Comparison of ENCODE assay signal across 16 cellular contexts in genomic region chr2:17934721-17935120, GRCh38. TPM values are rescaled to one million over a fixed set of nuclear protein-coding genes. Genes with fewer than 3 reads are reported as not detected.
DNase-seq lines count a peak whose midpoint lies in the region; ATAC-seq and TF ChIP-seq lines count a peak whose summit lies in the region.
"Had no signal": no experiment of that assay in that cellular context is flagged by ENCODE, and none has a peak within 500 bp of the region (broad histone marks: within the 10 kb centered on the region; RNA-seq: fewer than 3 reads in every experiment).

No MANE protein-coding gene starts in this region.

- H3K27me3 ChIP-seq in AG04450 (ENCODE audit: control insufficient read depth, insufficient read depth, low read length) (no peaks in the 10 kb centered on the region), GM23248 (replicated peaks; ENCODE audit: insufficient read depth) (no peaks in the 10 kb centered on the region), left lung (no peaks in the 10 kb centered on the region), Caco-2 (replicated peaks; ENCODE audit: control insufficient read depth, insufficient read depth, low read length) (no peaks in the 10 kb centered on the region; the same call in 1 of the 2 replicates)
- H3K27me3 ChIP-seq: neural progenitor cell, spleen had no signal

- POLR2A ChIA-PET in AG04450 (lab: Yijun Ruan, JAX): no interaction called here
- POLR2A ChIA-PET in Caco-2 (lab: Charles Lee): no interaction called here

- no peaks in the 10 kb centered on the region for H3K36me3 Mint-ChIP-seq in Caco-2 (ENCODE audit: insufficient read depth, unreplicated experiment)
- H3K36me3 Mint-ChIP-seq: neural progenitor cell had no signal

- 0 to 5% methylated on average over 4 of the region's 4 CpGs for WGBS in GM23248 (ENCODE audit: low coverage in 1 of 2, low lambda C conversion rate in 2 of 2, missing lambda C conversion rate in 2 of 2), 2 experiments

- H3K9me2 ChIP-seq in GM23248 (ENCODE audit: insufficient read depth): no peaks in the 10 kb centered on the region

- no peaks in the 10 kb centered on the region for H3K79me2 ChIP-seq in GM23248 (ENCODE audit: insufficient read depth)

- H3K4me3 Mint-ChIP-seq in Caco-2 (ENCODE audit: unreplicated experiment): no peak overlapping the region
- H3K4me3 Mint-ChIP-seq: activated naive CD8-positive, alpha-beta T cell treated with anti-CD3 and anti-CD28 coated beads, Interleukin-2, amount 50 U/mL, for 24 hours; B cell; neural progenitor cell had no signal

- H3F3A ChIP-seq in GM23248 (ENCODE audit: insufficient read depth): peaks cover 15% of the 10 kb centered on the region

- no peaks in the 10 kb centered on the region; the same call in none of the 2 replicates for H3K9me3 ChIP-seq in AG04450 (ENCODE audit: control insufficient read depth, insufficient read depth, low read length)
- H3K9me3 ChIP-seq in GM23248 (ENCODE audit: low read depth): no peaks in the 10 kb centered on the region
- no peaks in the 10 kb centered on the region for H3K9me3 ChIP-seq in left lung
- H3K9me3 ChIP-seq in Caco-2: no peaks in the 10 kb centered on the region
- H3K9me3 ChIP-seq: HAP-1 had no signal

- TF ChIP-seq CTCF in AG04450 (IDR thresholded peaks at IDR 0.05; ENCODE audit: low read depth, low read length): no peak
- TF ChIP-seq CTCF in left lung (IDR thresholded peaks at IDR 0.05): no peak
- no peak for TF ChIP-seq CTCF in Caco-2 (IDR thresholded peaks at IDR 0.05; ENCODE audit: insufficient read depth in 1 of 2, low read depth in 1 of 2, low read length in 1 of 2, severe bottlenecking in 1 of 2, unreplicated experiment in 1 of 2)

- no peaks in the 10 kb centered on the region for H4K20me1 ChIP-seq in GM23248 (ENCODE audit: insufficient read depth)

- intact Hi-C loops in left lung (cut with DNase I): no loop called here
- intact Hi-C loops in Caco-2 (cut with micrococcal nuclease; ENCODE audit: unreplicated experiment): no loop called here

- H3K4me3 ChIP-seq in AG04450 (ENCODE audit: low read depth, low read length) (no peak overlapping the region), GM23248 (no peak overlapping the region), left lung (no peak overlapping the region), Caco-2 (ENCODE audit: low read depth, low read length) (no peak overlapping the region)
- H3K4me3 ChIP-seq: dorsolateral prefrontal cortex, HAP-1, neural progenitor cell, spleen had no signal

- ATAC-seq in left lung: peak; percentile 68
- ATAC-seq: activated naive CD8-positive, alpha-beta T cell treated with anti-CD3 and anti-CD28 coated beads, Interleukin-2, amount 50 U/mL, for 24 hours; SK-N-SH treated with all-trans-retinoic acid at 6 μM for 48 hours had no signal

- CTCF ChIA-PET in AG04450 (lab: Charles Lee) (no interaction called here), Caco-2 (lab: Charles Lee) (no interaction called here)

- H3K27ac Mint-ChIP-seq in Caco-2 (ENCODE audit: unreplicated experiment): no peak overlapping the region
- H3K27ac Mint-ChIP-seq: activated naive CD8-positive, alpha-beta T cell treated with anti-CD3 and anti-CD28 coated beads, Interleukin-2, amount 50 U/mL, for 24 hours; B cell; neural progenitor cell had no signal

- H3K9me3 Mint-ChIP-seq in Caco-2 (ENCODE audit: unreplicated experiment): peaks cover 11% of the 10 kb centered on the region

- in situ Hi-C loops in GM23248 (cut with MboI): no loop called here

- peak overlapping the region; percentile 46 for H3K4me2 ChIP-seq in GM23248 (ENCODE audit: unreplicated experiment)
- H3K4me2 ChIP-seq: neural progenitor cell had no signal

- H3K27me3 Mint-ChIP-seq in Caco-2 (ENCODE audit: insufficient read depth, unreplicated experiment): peaks cover 13% of the 10 kb centered on the region

- no TSS peak for BruUV-seq in Caco-2 (replicated peaks; lab: Mats Ljungman, UMichigan)

- peak overlapping the region; percentile 49 for H3K9ac ChIP-seq in GM23248
- H3K9ac ChIP-seq: neural progenitor cell had no signal

- H3K4me1 ChIP-seq in GM23248 (ENCODE audit: insufficient read depth): peaks cover 25% of the 10 kb centered on the region
- H3K4me1 ChIP-seq in left lung: peaks cover 5 to 6% of the 10 kb centered on the region in 2 donors
- no peaks in the 10 kb centered on the region for H3K4me1 ChIP-seq in Caco-2
- H3K4me1 ChIP-seq: HAP-1, neural progenitor cell, spleen had no signal

- H3K36me3 ChIP-seq in GM23248 (ENCODE audit: low read depth): no peaks in the 10 kb centered on the region
- H3K36me3 ChIP-seq in left lung: peaks cover 0 to 9% of the 10 kb centered on the region in 2 donors
- no peaks in the 10 kb centered on the region for H3K36me3 ChIP-seq in Caco-2 (ENCODE audit: control insufficient read depth, insufficient read depth, low read length)
- H3K36me3 ChIP-seq: HAP-1, neural progenitor cell, spleen had no signal

- H3K4me1 Mint-ChIP-seq in Caco-2 (ENCODE audit: low read depth, unreplicated experiment): no peaks in the 10 kb centered on the region
- H3K4me1 Mint-ChIP-seq: activated naive CD8-positive, alpha-beta T cell treated with anti-CD3 and anti-CD28 coated beads, Interleukin-2, amount 50 U/mL, for 24 hours; B cell; neural progenitor cell had no signal

- DNase-seq in AG04450 (ENCODE audit: low read depth, low spot score) (peak; percentile 39), GM23248 (peak; percentile 94), astrocyte of the hippocampus (ENCODE audit: low read depth, low spot score) (peak; percentile 70), left lung (no peak), DMS153 treated with DMSO at 0.1 percent for 48 hours (lab: John Stamatoyannopoulos, UW; ENCODE audit: unreplicated experiment) (no peak), NCI-H1417 (lab: John Stamatoyannopoulos, UW) (no peak), Caco-2 (no peak)
- no peak for DNase-seq in stimulated activated CD4-positive, alpha-beta T cell treated with anti-CD3 and anti-CD28 coated beads, Interleukin-15, amount 100 ng/mL, for 24 hours
- DNase-seq: activated naive CD8-positive, alpha-beta T cell treated with anti-CD3 and anti-CD28 coated beads, Interleukin-2, amount 50 U/mL, for 24 hours; dorsolateral prefrontal cortex; NK-92 treated with Interleukin-12 subunit alpha and Interleukin-12 subunit beta, amount 100 ng/mL, for 24 hours; spleen had no signal

- H3K27ac ChIP-seq in AG04450 (ENCODE audit: low read depth, low read length) (no peak overlapping the region), GM23248 (peak overlapping the region; percentile 72), left lung (no peak overlapping the region)
- H3K27ac ChIP-seq: dorsolateral prefrontal cortex, neural progenitor cell, spleen had no signal

- H2AFZ ChIP-seq in GM23248: peak overlapping the region; percentile 74
- H2AFZ ChIP-seq: neural progenitor cell had no signal

RNA-seq across cellular contexts. Expression of gene KCNS3, which starts 56.3 kb away (rescaled TPM):
- polyA plus RNA-seq in AG04450 (2011; rRNA removed): 0.32 and 0.46 TPM in 2 replicates
- 0.41 and 0.83 TPM in 2 replicates for polyA minus RNA-seq in AG04450 (2011; rRNA and poly(A)+ RNA removed)
- 2.7 and 2.9 TPM in 2 replicates for total RNA-seq in GM23248 (2014; rRNA removed; shearing (Covaris generic))
- 2.5 TPM in 2 replicates for polyA plus RNA-seq in GM23248 (2016; fragmentation: Nextera tagmentation; extraction: Ambion mirVana)
- 10 to 100 TPM; 23.0 to 48.2 TPM for total RNA-seq in left lung
- 0.14 and 0.20 TPM in 2 replicates for total RNA-seq in Caco-2 (2022)

Comparison
In these comparisons a context has a peak if more than half of its experiments do, and no peak if none do; other contexts are left out.
1. DNase-seq: peak in AG04450 (single experiment), GM23248 (single experiment) and astrocyte of the hippocampus (single experiment); none in left lung (0 of 2), DMS153 treated with DMSO at 0.1 percent for 48 hours (single experiment), NCI-H1417 (0 of 3), Caco-2 (0 of 2) and stimulated activated CD4-positive, alpha-beta T cell treated with anti-CD3 and anti-CD28 coated beads, Interleukin-15, amount 100 ng/mL, for 24 hours (single experiment).